Comparison of ENCODE assay signal across 8 cellular contexts in the genomic region with DNA sequence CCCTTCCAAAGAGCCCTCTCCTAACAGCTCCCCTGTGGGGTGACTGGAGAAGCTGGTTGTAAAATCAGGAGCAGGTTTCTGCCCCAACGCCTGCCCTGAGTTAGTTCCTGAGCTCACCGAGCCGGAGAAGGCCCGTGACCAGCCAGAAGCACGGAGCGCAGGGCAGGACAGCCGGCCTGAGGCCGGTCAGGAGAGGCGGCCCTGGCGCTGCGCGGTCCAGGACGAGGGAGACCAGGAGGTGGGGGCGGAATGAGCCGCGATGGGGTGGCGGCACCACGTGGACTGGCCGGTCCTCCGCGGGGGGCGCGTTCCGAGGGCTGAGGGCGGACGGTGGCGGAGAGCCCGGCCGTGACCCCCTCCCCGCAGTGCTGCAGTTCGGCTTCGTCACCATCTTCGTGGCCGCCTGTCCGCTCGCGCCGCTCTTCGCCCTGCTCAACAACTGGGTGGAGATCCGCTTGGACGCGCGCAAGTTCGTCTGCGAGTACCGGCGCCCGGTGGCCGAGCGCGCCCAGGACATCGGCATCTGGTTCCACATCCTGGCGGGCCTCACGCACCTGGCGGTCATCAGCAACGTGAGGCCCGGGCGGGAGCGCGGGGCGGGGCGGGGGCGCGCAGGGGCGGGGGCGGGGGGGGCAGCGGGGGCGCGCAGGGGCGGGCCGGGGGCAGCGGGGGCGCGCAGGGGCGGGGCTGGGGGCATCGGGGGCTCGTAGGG. TPM values are rescaled to one million over a fixed set of nuclear protein-coding genes. Genes with fewer than 3 reads are reported as not detected.
DNase-seq lines count a peak whose midpoint lies in the region; ATAC-seq and TF ChIP-seq lines count a peak whose summit lies in the region.

No MANE protein-coding gene starts in this region.

- no peaks in the 10 kb centered on the region for H3K36me3 ChIP-seq in CD8-positive, alpha-beta memory T cell (ENCODE audit: insufficient read depth, low read length)

- TF ChIP-seq CTCF in epithelial cell of esophagus (IDR thresholded peaks at IDR 0.05; ENCODE audit: insufficient read depth, low read depth, low read length, missing control alignments), result no peak

- peak in 3 of 5 donors; percentile 25 to 41 (median 34) for DNase-seq in CD8-positive, alpha-beta memory T cell
- DNase-seq in NCI-H2196 treated with DMSO at 0.1 percent for 48 hours (lab: John Stamatoyannopoulos, UW; ENCODE audit: unreplicated experiment) (peak; percentile 74), epithelial cell of esophagus (ENCODE audit: low read depth) (peak; percentile 67), memory B cell (ENCODE audit: low spot score in 2 of 2) (peak; percentile 36 to 56)
- DNase-seq in activated CD8-positive, alpha-beta memory T cell treated with anti-CD3 and anti-CD28 coated beads, Interleukin-2, amount 50 U/mL, for 4 hours, result peak; percentile 30
- DNase-seq in stimulated activated naive B cell treated with anti-CD40 and anti-IgM and Interleukin-4, amounts not matched to agents 10 μg/mL and 1 μg/mL and 100 μg/mL, for 72 hours, result peak; percentile 61

- no peaks in the 10 kb centered on the region for H3K36me3 Mint-ChIP-seq in CD8-positive, alpha-beta memory T cell
- no peaks in the 10 kb centered on the region for H3K36me3 Mint-ChIP-seq in memory B cell
- H3K36me3 Mint-ChIP-seq in stimulated activated naive B cell treated with anti-CD40 and anti-IgM and Interleukin-4, amounts not matched to agents 10 μg/mL and 1 μg/mL and 100 μg/mL, for 72 hours, result no peaks in the 10 kb centered on the region

- peak overlapping the region; percentile 54 to 90 (median 78) for H3K4me3 Mint-ChIP-seq in CD8-positive, alpha-beta memory T cell
- H3K4me3 Mint-ChIP-seq in memory B cell, result peak overlapping the region; percentile 83
- H3K4me3 Mint-ChIP-seq in stimulated activated naive B cell treated with anti-CD40 and anti-IgM and Interleukin-4, amounts not matched to agents 10 μg/mL and 1 μg/mL and 100 μg/mL, for 72 hours, result peak overlapping the region; percentile 83 to 86

- H3K27ac Mint-ChIP-seq in CD8-positive, alpha-beta memory T cell, result peak overlapping the region in 5 of 8 donors; percentile 50 to 90 (median 81)
- peak overlapping the region; percentile 62 for H3K27ac Mint-ChIP-seq in memory B cell
- H3K27ac Mint-ChIP-seq in stimulated activated naive B cell treated with anti-CD40 and anti-IgM and Interleukin-4, amounts not matched to agents 10 μg/mL and 1 μg/mL and 100 μg/mL, for 72 hours, result peak overlapping the region; percentile 89

- no peaks in the 10 kb centered on the region for H3K9me3 Mint-ChIP-seq in CD8-positive, alpha-beta memory T cell
- no peaks in the 10 kb centered on the region for H3K9me3 Mint-ChIP-seq in memory B cell
- H3K9me3 Mint-ChIP-seq in stimulated activated naive B cell treated with anti-CD40 and anti-IgM and Interleukin-4, amounts not matched to agents 10 μg/mL and 1 μg/mL and 100 μg/mL, for 72 hours, result no peaks in the 10 kb centered on the region

- POLR2A ChIA-PET in CD8-positive, alpha-beta memory T cell (lab: Charles Lee), result no interaction called here

- ATAC-seq in GM21576 (IDR thresholded peaks at IDR 0.05; ENCODE audit: unreplicated experiment) (peak; percentile 56), memory B cell (ENCODE audit: low read depth) (peak; percentile 52), HG02938 (IDR thresholded peaks at IDR 0.05; ENCODE audit: unreplicated experiment) (no peak)
- ATAC-seq in stimulated activated naive B cell treated with anti-CD40 and anti-IgM and Interleukin-4, amounts not matched to agents 10 μg/mL and 1 μg/mL and 100 μg/mL, for 72 hours (replicated peaks), result peak; percentile 67 to 74

- H3K4me1 Mint-ChIP-seq in CD8-positive, alpha-beta memory T cell, result peaks cover 9 to 18% (median 13%) of the 10 kb centered on the region in 3 donors
- peaks cover 4% of the 10 kb centered on the region for H3K4me1 Mint-ChIP-seq in memory B cell
- H3K4me1 Mint-ChIP-seq in stimulated activated naive B cell treated with anti-CD40 and anti-IgM and Interleukin-4, amounts not matched to agents 10 μg/mL and 1 μg/mL and 100 μg/mL, for 72 hours, result peaks cover 5 to 11% of the 10 kb centered on the region in 2 donors

- CTCF ChIA-PET in CD8-positive, alpha-beta memory T cell (lab: Charles Lee), result interaction anchor here (1.4 kb wide), 1 partner anchor 139 kb away, joined by 6 read pairs; no protein-coding TSS in a partner anchor

- H3K27me3 ChIP-seq in CD8-positive, alpha-beta memory T cell (ENCODE audit: insufficient read depth, low read length, poor library complexity, severe bottlenecking), result peaks cover 4% of the 10 kb centered on the region

- H3K4me3 ChIP-seq in CD8-positive, alpha-beta memory T cell (ENCODE audit: low read length), result no peak overlapping the region
- peak overlapping the region; percentile 31 for H3K4me3 ChIP-seq in epithelial cell of esophagus (ENCODE audit: low read length)

- H3K4me1 ChIP-seq in CD8-positive, alpha-beta memory T cell (ENCODE audit: insufficient read depth, low read length), result peaks cover 7% of the 10 kb centered on the region

- no peaks in the 10 kb centered on the region for H3K9me3 ChIP-seq in CD8-positive, alpha-beta memory T cell (ENCODE audit: low read length)

- H3K27ac ChIP-seq in CD8-positive, alpha-beta memory T cell (ENCODE audit: low read depth, low read length), result no peak overlapping the region

- peaks cover 0 to 3% of the 10 kb centered on the region in 2 donors for H3K27me3 Mint-ChIP-seq in CD8-positive, alpha-beta memory T cell
- no peaks in the 10 kb centered on the region for H3K27me3 Mint-ChIP-seq in memory B cell
- H3K27me3 Mint-ChIP-seq in stimulated activated naive B cell treated with anti-CD40 and anti-IgM and Interleukin-4, amounts not matched to agents 10 μg/mL and 1 μg/mL and 100 μg/mL, for 72 hours, result no peaks in the 10 kb centered on the region

RNA-seq across cellular contexts. Expression of a gene that starts 29.0 kb away (rescaled TPM):
- total RNA-seq in CD8-positive, alpha-beta memory T cell, result under 1 TPM; 0.83 to 0.86 TPM
- not detected for polyA plus RNA-seq in CD8-positive, alpha-beta memory T cell
